In the genomic region with DNA sequence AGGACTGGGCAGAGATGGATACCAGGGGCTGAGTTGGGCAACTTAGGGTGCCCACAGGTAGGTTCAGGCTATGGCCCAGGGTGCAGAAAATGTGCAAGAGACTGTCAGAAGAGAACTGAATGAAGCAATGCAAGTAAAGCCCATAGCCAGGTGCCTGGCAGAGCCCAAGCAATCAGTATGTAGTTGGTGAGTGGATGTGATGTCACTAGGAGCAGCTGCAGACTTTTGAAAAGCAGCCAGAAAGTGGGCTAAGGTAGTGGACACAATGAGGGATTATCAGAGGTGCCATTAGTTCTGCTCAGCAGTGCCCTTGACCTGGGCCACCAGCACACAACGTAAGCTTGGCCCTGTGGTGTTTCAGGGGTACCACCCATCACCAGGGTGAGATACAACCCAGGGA, we compare ENCODE assay signal across 1 cellular context.
TF ChIP-seq lines count a peak whose summit lies in the region.

No MANE protein-coding gene starts in this region.

TF ChIP-seq in SK-N-SH treated with all-trans-retinoic acid at 6 μM for 48 hours, 23 proteins besides CTCF, POLR2A, EP300 and RAD21 (continued from another document):
- TF ChIP-seq TSHZ2 (CRISPR knock-in tag; IDR thresholded peaks at IDR 0.05) (no peak), ZNF70 (CRISPR knock-in tag; IDR thresholded peaks at IDR 0.05) (no peak), CREB5 (CRISPR knock-in tag; IDR thresholded peaks at IDR 0.05; ENCODE audit: low read depth) (no peak), GLIS3 (CRISPR knock-in tag; IDR thresholded peaks at IDR 0.05) (no peak), TCF4 (CRISPR knock-in tag; IDR thresholded peaks at IDR 0.05; ENCODE audit: borderline replicate concordance) (no peak), ZFP30 (CRISPR knock-in tag; IDR thresholded peaks at IDR 0.05) (no peak), ARNTL (CRISPR knock-in tag; IDR thresholded peaks at IDR 0.05; ENCODE audit: borderline replicate concordance, low read depth) (no peak)
